21 cellular contexts compared by ENCODE assay signal in the genomic region with DNA sequence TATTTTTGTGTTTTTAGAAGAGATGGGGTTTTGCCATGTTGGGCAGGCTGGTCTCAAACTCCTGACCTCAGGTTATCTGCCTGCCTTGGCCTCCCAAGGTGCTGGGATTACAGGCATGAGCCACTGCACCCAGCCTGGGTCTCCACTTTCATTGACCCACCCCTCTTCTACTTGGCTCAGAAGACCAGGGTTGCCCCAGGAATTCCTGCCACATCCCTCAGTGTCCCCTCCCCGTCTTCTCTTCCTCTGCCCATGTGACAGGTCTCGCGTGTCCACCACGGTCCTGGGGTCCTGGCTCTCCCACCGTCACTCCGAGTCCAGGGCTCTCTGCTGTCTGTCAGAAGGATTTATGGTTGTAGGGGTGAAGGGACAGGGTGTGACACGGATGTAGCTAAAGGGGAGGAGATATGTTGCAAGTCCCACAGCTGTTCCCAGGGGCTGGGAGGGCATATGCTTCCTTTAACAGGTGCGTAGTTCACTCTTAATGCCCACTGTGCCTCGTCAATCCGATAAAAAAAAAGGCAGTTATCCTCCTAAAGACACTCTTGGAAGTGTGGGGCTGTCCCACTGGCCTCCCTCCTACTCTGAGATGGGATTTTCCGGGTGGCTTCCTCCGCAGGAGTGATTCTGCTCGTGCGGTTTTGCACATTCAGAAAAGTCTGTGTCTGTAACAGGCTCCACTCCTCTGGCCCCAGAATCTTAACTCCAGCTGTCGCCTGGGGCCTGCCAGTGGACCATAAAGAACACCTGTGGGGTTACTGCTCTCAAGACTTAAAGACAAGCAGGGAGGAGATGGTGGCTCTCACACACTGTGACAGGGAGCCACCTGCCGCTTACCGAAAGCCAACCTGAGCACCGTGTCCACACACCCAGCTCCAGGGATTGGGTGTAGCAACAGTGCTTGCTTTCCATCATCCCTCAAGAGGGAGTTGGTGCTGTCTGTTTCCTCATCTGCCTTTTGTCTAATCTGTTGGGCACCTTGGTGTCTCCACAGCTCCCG. TPM values are rescaled to one million over a fixed set of nuclear protein-coding genes. Genes with fewer than 3 reads are reported as not detected.
DNase-seq lines count a peak whose midpoint lies in the region; TF ChIP-seq lines count a peak whose summit lies in the region.
"Had no signal": no experiment of that assay in that cellular context is flagged by ENCODE, and none has a peak within 500 bp of the region (broad histone marks: within the 10 kb centered on the region; RNA-seq: fewer than 3 reads in every experiment).

No MANE protein-coding gene starts in this region.

- H3K9ac ChIP-seq in mucosa of rectum (ENCODE audit: low read depth in 1 of 2, low read length in 2 of 2) = peak overlapping the region in 1 of 2 donors; percentile 18

- H3K27ac ChIP-seq in Peyer's patch (peak overlapping the region in 1 of 4 donors; percentile 49), mucosa of rectum (ENCODE audit: low read depth in 2 of 2, low read length in 2 of 2) (peak overlapping the region; percentile 38 to 65), suprapubic skin (no peak overlapping the region)
- H3K27ac ChIP-seq: 22Rv1, HL-60, SJCRH30 had no signal

- DNase-seq in NCI-H1417 (lab: John Stamatoyannopoulos, UW) (peak in 2 of 3 experiments; percentile 48 to 94), NCI-H1417 treated with DMSO at 0.1 percent for 48 hours (lab: John Stamatoyannopoulos, UW) (no peak), Peyer's patch (peak in 2 of 3 donors; percentile 46 to 57), suprapubic skin (ENCODE audit: low spot score in 2 of 2) (peak; percentile 38 to 54), LoVo (ENCODE audit: low spot score) (no peak), MV-4-11 (lab: John Stamatoyannopoulos, UW) (no peak), NCI-H446 treated with DMSO at 0.1 percent for 48 hours (lab: John Stamatoyannopoulos, UW) (no peak)
- DNase-seq: BE2C; CD4-positive, alpha-beta T cell; DMS53; H7; NCI-H1436 treated with DMSO at 0.1 percent for 48 hours; NCI-H2081 treated with DMSO at 0.1 percent for 48 hours; NCI-H226; NCI-H69; PC-3 had no signal

- TF ChIP-seq POLR2A in Peyer's patch (IDR thresholded peaks at IDR 0.05) (no peak), suprapubic skin (IDR thresholded peaks at IDR 0.05) (no peak)

- H3K4me1 ChIP-seq in Peyer's patch (peaks cover 0 to 5% (median 0%) of the 10 kb centered on the region in 4 donors), mucosa of rectum (ENCODE audit: control insufficient read depth in 2 of 2, insufficient read depth in 2 of 2, low read length in 2 of 2) (peaks cover 4 to 16% of the 10 kb centered on the region in 2 donors), suprapubic skin (no peaks in the 10 kb centered on the region)
- H3K4me1 ChIP-seq: BE2C, SJCRH30 had no signal

- TF ChIP-seq CTCF in Peyer's patch (IDR thresholded peaks at IDR 0.05) (no peak), suprapubic skin (IDR thresholded peaks at IDR 0.05) (no peak)

- 48% methylated on average over 17 of the region's 19 CpGs for WGBS in suprapubic skin

- no peak for TF ChIP-seq EP300 in suprapubic skin (IDR thresholded peaks at IDR 0.05)

- no peak overlapping the region for H3K4me3 ChIP-seq in Peyer's patch
- peak overlapping the region in 1 of 2 donors; percentile 20 for H3K4me3 ChIP-seq in mucosa of rectum (ENCODE audit: low read length in 2 of 2)
- no peak overlapping the region for H3K4me3 ChIP-seq in suprapubic skin
- H3K4me3 ChIP-seq: SJCRH30 had no signal

- H3K9me3 ChIP-seq in Peyer's patch (no peaks in the 10 kb centered on the region), mucosa of rectum (ENCODE audit: control insufficient read depth in 2 of 2, low read length in 2 of 2) (no peaks in the 10 kb centered on the region), suprapubic skin (no peaks in the 10 kb centered on the region)
- H3K9me3 ChIP-seq: BE2C, SJCRH30 had no signal

- H3K27me3 ChIP-seq in Peyer's patch (no peaks in the 10 kb centered on the region), mucosa of rectum (ENCODE audit: control insufficient read depth in 2 of 2, insufficient read depth in 2 of 2, low read length in 2 of 2) (no peaks in the 10 kb centered on the region), suprapubic skin (peaks cover 34% of the 10 kb centered on the region)
- H3K27me3 ChIP-seq: BE2C had no signal

- no peaks in the 10 kb centered on the region for H3K36me3 ChIP-seq in Peyer's patch
- no peaks in the 10 kb centered on the region for H3K36me3 ChIP-seq in mucosa of rectum (ENCODE audit: control insufficient read depth in 2 of 2, insufficient read depth in 2 of 2, low read length in 2 of 2)
- H3K36me3 ChIP-seq in suprapubic skin = no peaks in the 10 kb centered on the region
- H3K36me3 ChIP-seq: BE2C, SJCRH30 had no signal

RNA-seq across cellular contexts. Expression of a gene that starts 36.7 kb away (rescaled TPM):
- total RNA-seq in Peyer's patch (1 to 10 TPM in 3 of 4 donors, not detected in 1; 1.4 to 2.5 (median 2.1) TPM), suprapubic skin (under 1 TPM in 2 of 4 donors, not detected in 2; 0.21 to 0.68 TPM)
- total RNA-seq: CD4-positive, alpha-beta T cell; LHCN-M2; SJCRH30 had no signal

Comparison
In these comparisons a context has a peak if more than half of its experiments do, and no peak if none do; other contexts are left out.
1. DNase-seq: peak in NCI-H1417 (2 of 3), Peyer's patch (2 of 3) and suprapubic skin (2 of 2); none in NCI-H1417 treated with DMSO at 0.1 percent for 48 hours (single experiment), LoVo (single experiment), MV-4-11 (single experiment) and NCI-H446 treated with DMSO at 0.1 percent for 48 hours (single experiment).